ENCODE assay signal across 8 cellular contexts in the genomic region with DNA sequence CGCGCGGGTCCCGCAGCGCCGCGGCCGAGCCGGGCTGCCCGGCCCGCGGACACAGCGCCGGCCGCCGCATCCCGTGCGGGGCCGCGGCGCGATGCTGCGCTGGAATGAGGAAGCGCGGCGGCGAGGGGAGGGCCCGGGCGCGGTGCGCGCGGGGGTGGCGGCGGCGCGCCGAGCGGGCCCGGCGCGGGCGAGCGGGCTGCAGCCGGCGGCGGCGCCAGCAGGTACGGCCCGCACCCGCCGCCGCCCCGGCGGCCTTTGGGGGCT. TPM values are rescaled to one million over a fixed set of nuclear protein-coding genes. Genes with fewer than 3 reads are reported as not detected.
DNase-seq lines count a peak whose midpoint lies in the region; ATAC-seq, FAIRE-seq and TF ChIP-seq lines count a peak whose summit lies in the region.

No MANE protein-coding gene starts in this region.

- peaks cover 31 to 39% of the 10 kb centered on the region in 2 donors for H3K36me3 Mint-ChIP-seq in activated T-cell treated with anti-CD3 and anti-CD28 coated beads, Interleukin-2, amount 50 U/mL, for 72 hours (ENCODE audit: insufficient read depth in 2 of 2)
- peaks cover 4 to 41% (median 33%) of the 10 kb centered on the region in 5 donors for H3K36me3 Mint-ChIP-seq in naive thymus-derived CD4-positive, alpha-beta T cell

- no peak overlapping the region for H3K27ac Mint-ChIP-seq in activated T-cell treated with anti-CD3 and anti-CD28 coated beads, Interleukin-2, amount 50 U/mL, for 72 hours
- no peak overlapping the region for H3K27ac Mint-ChIP-seq in naive thymus-derived CD4-positive, alpha-beta T cell

- H3K27me3 Mint-ChIP-seq in activated T-cell treated with anti-CD3 and anti-CD28 coated beads, Interleukin-2, amount 50 U/mL, for 72 hours (ENCODE audit: low read depth): no peaks in the 10 kb centered on the region
- peaks cover 0 to 3% (median 0%) of the 10 kb centered on the region in 5 donors for H3K27me3 Mint-ChIP-seq in naive thymus-derived CD4-positive, alpha-beta T cell

- TF ChIP-seq EP300 in GM12878 (IDR thresholded peaks at IDR 0.05; ENCODE audit: borderline replicate concordance in 1 of 2, control insufficient read depth in 1 of 2, low read depth in 2 of 2, low read length in 2 of 2): no peak

- POLR2A ChIA-PET in GM12878 (lab: Charles Lee): interaction anchor here (1.2 to 3.7 kb wide), 2 partner anchors 12 to 22 kb away, joined by 4 to 24 read pairs; no protein-coding TSS in a partner anchor
- POLR2A ChIA-PET in naive thymus-derived CD4-positive, alpha-beta T cell (lab: Charles Lee): interaction anchor here (1.3 to 44.3 kb wide), 8 partner anchors 9 to 115 kb away, joined by 3 to 2368 read pairs (median 212); no protein-coding TSS in a partner anchor

- no peak for TF ChIP-seq CTCF in GM12878 (IDR thresholded peaks at IDR 0.05 in 2 of 3, conservative IDR thresholded peaks at IDR 0.05 in 1 of 3; ENCODE audit: control insufficient read depth in 2 of 3, extremely low read depth in 1 of 3, insufficient read depth in 1 of 3, low read depth in 3 of 3, low read length in 3 of 3)

- peak overlapping the region; percentile 50; the same call in 1 of the 2 replicates for H3K9ac ChIP-seq in GM12878 (ENCODE audit: control insufficient read depth, insufficient read depth, low read length)

- H3K4me3 ChIP-seq in GM12878: peak overlapping the region; percentile 79; the same call in 1 of the 2 replicates
- peak overlapping the region; percentile 84 for H3K4me3 ChIP-seq in naive thymus-derived CD4-positive, alpha-beta T cell (ENCODE audit: low read length)

- H3K9me3 Mint-ChIP-seq in activated T-cell treated with anti-CD3 and anti-CD28 coated beads, Interleukin-2, amount 50 U/mL, for 72 hours: no peaks in the 10 kb centered on the region
- peaks cover 0 to 4% (median 0%) of the 10 kb centered on the region in 11 donors for H3K9me3 Mint-ChIP-seq in naive thymus-derived CD4-positive, alpha-beta T cell

- peaks cover 61% of the 10 kb centered on the region for H3K4me1 Mint-ChIP-seq in activated T-cell treated with anti-CD3 and anti-CD28 coated beads, Interleukin-2, amount 50 U/mL, for 72 hours (ENCODE audit: low read depth)
- peaks cover 33 to 53% (median 52%) of the 10 kb centered on the region in 7 donors for H3K4me1 Mint-ChIP-seq in naive thymus-derived CD4-positive, alpha-beta T cell

- CTCF ChIA-PET in GM12878 (lab: Yijun Ruan, JAX): interaction anchor here (14.5 kb wide), 1 partner anchor 33 kb away, joined by 250 read pairs; no protein-coding TSS in a partner anchor
- CTCF ChIA-PET in naive thymus-derived CD4-positive, alpha-beta T cell (lab: Charles Lee): interaction anchor here (1.8 to 13.1 kb wide), 2 partner anchors 61 to 97 kb away, joined by 16 to 210 read pairs; no protein-coding TSS in a partner anchor

- H3K4me3 Mint-ChIP-seq in activated T-cell treated with anti-CD3 and anti-CD28 coated beads, Interleukin-2, amount 50 U/mL, for 72 hours: peak overlapping the region in 1 of 2 donors; percentile 32
- peak overlapping the region in 1 of 10 donors; percentile 97 for H3K4me3 Mint-ChIP-seq in naive thymus-derived CD4-positive, alpha-beta T cell

- peak; percentile 48 to 49 for ATAC-seq in activated T-cell treated with anti-CD3 and anti-CD28 coated beads, Interleukin-2, amount 50 U/mL, for 72 hours (replicated peaks in 1 of 2)
- ATAC-seq in HG03108 (IDR thresholded peaks at IDR 0.05; ENCODE audit: unreplicated experiment): peak; percentile 14
- peak; percentile 1; the same call in 1 of the 3 replicates for ATAC-seq in GM12878
- peak; percentile 58 for ATAC-seq in naive thymus-derived CD4-positive, alpha-beta T cell

- H3K4me1 ChIP-seq in GM12878 (ENCODE audit: control insufficient read depth, insufficient read depth, low read length): peaks cover 10% of the 10 kb centered on the region
- H3K4me1 ChIP-seq in naive thymus-derived CD4-positive, alpha-beta T cell (ENCODE audit: control insufficient read depth in 2 of 2, insufficient read depth in 2 of 2, low read length in 2 of 2): peaks cover 13 to 33% of the 10 kb centered on the region in 2 donors

- no peaks in the 10 kb centered on the region for H3K27me3 ChIP-seq in GM12878 (replicated peaks in 1 of 2; ENCODE audit: control insufficient read depth in 2 of 2, insufficient read depth in 2 of 2, low read length in 1 of 2)
- no peaks in the 10 kb centered on the region for H3K27me3 ChIP-seq in naive thymus-derived CD4-positive, alpha-beta T cell (ENCODE audit: control insufficient read depth in 2 of 2, insufficient read depth in 2 of 2, low read length in 2 of 2)

- H3K9me3 ChIP-seq in GM12878 (replicated peaks; ENCODE audit: control insufficient read depth, insufficient read depth, low read length): no peaks in the 10 kb centered on the region
- H3K9me3 ChIP-seq in naive thymus-derived CD4-positive, alpha-beta T cell (ENCODE audit: control insufficient read depth in 2 of 3, low read length in 3 of 3): no peaks in the 10 kb centered on the region

- DNase-seq in activated T-cell treated with anti-CD3 and anti-CD28 coated beads, Interleukin-2, amount 50 U/mL, for 72 hours: peak in 1 of 2 donors; percentile 60
- no peak for DNase-seq in activated T-cell treated with anti-CD3 and anti-CD28 coated beads, Interleukin-2, amount 50 U/mL, for 1 hour
- DNase-seq in GM12878 (ENCODE audit: low read depth, low spot score) (no peak), NCI-H2029 (lab: John Stamatoyannopoulos, UW) (no peak), occipital lobe (lab: John Stamatoyannopoulos, UW) (no peak), SHP77 treated with DMSO at 0.1 percent for 48 hours (lab: John Stamatoyannopoulos, UW) (no peak)
- DNase-seq in naive thymus-derived CD4-positive, alpha-beta T cell: peak in 1 of 9 donors; percentile 54

- no peaks in the 10 kb centered on the region for H4K20me1 ChIP-seq in GM12878 (ENCODE audit: control insufficient read depth, insufficient read depth)

- SMC1A ChIA-PET in GM12878 (lab: Charles Lee; ENCODE audit: uncharacterized antibody, unreplicated experiment): no interaction called here

- peak overlapping the region; percentile 62; the same call in 1 of the 2 replicates for H3K4me2 ChIP-seq in GM12878 (ENCODE audit: control insufficient read depth, insufficient read depth)

- peaks cover 44% of the 10 kb centered on the region for H3K79me2 ChIP-seq in GM12878 (ENCODE audit: control insufficient read depth, insufficient read depth, low read length)

- in situ Hi-C loops in GM12878 (cut with MboI): no loop called here

- no peak for TF ChIP-seq POLR2A in GM12878 (IDR thresholded peaks at IDR 0.05; ENCODE audit: low read depth, low read length)

- H3K27ac ChIP-seq in GM12878 (ENCODE audit: control insufficient read depth, insufficient read depth): no peak overlapping the region
- H3K27ac ChIP-seq in naive thymus-derived CD4-positive, alpha-beta T cell (ENCODE audit: low read depth, low read length): peak overlapping the region; percentile 90

- 10% methylated on average over 2 of the region's 55 CpGs for WGBS in GM12878 (ENCODE audit: insufficient coverage, insufficient replicate concordance, low lambda C conversion rate, missing lambda C conversion rate)

- no TSS peak for BruUV-seq in GM12878 (replicated peaks; lab: Mats Ljungman, UMichigan)

- peak overlapping the region; percentile 77; the same call in 1 of the 2 replicates for H2AFZ ChIP-seq in GM12878 (ENCODE audit: control insufficient read depth, low read depth, low read length)

- H3K36me3 ChIP-seq in GM12878 (ENCODE audit: control insufficient read depth in 2 of 2, insufficient read depth in 2 of 2, low read length in 1 of 2): no peaks in the 10 kb centered on the region
- H3K36me3 ChIP-seq in naive thymus-derived CD4-positive, alpha-beta T cell (ENCODE audit: control insufficient read depth in 2 of 3, insufficient read depth in 3 of 3, low read length in 3 of 3): peaks cover 0 to 14% (median 0%) of the 10 kb centered on the region in 3 experiments

- no peak for FAIRE-seq in GM12878 (lab: Jason Lieb, UNC)

- RAD21 ChIA-PET in GM12878 (lab: Charles Lee; ENCODE audit: unreplicated experiment): interaction anchor here (1.8 to 13.0 kb wide), 4 partner anchors 10 to 64 kb away, joined by 11 to 293 read pairs (median 23); no protein-coding TSS in a partner anchor

- TF ChIP-seq RAD21 in GM12878 (IDR thresholded peaks at IDR 0.05; ENCODE audit: insufficient read depth, low read depth, low read length): no peak

- intact Hi-C loops in GM12878 (cut with micrococcal nuclease; ENCODE audit: unreplicated experiment): loop anchor here (2.0 kb wide), 1 partner anchor 161 kb away; no protein-coding TSS in a partner anchor
- intact Hi-C loops in naive thymus-derived CD4-positive, alpha-beta T cell (cut with micrococcal nuclease): loop anchor here (1.0 to 2.0 kb wide), 3 partner anchors 15 to 75 kb away; no protein-coding TSS in a partner anchor

TF ChIP-seq in GM12878, 131 proteins besides CTCF, POLR2A, EP300 and RAD21 (continues in another document):
- TF ChIP-seq SPI1 (IDR thresholded peaks at IDR 0.05; ENCODE audit: borderline replicate concordance, insufficient read depth, low read depth, low read length): peak; percentile 53; the same call in 1 of the 2 replicates

RNA-seq across cellular contexts. Expression of a gene that starts 0.7 kb away (rescaled TPM):
- 100 to 1,000 TPM; 427 to 504 TPM for total RNA-seq in activated T-cell treated with anti-CD3 and anti-CD28 coated beads, Interleukin-2, amount 50 U/mL, for 72 hours
- total RNA-seq in GM12878 (2013; cell fraction: nucleolus; rRNA removed): 250 and 261 TPM in 2 replicates
- 101 and 104 TPM in 2 replicates for total RNA-seq in GM12878 (2014; rRNA removed)
- 69.5 and 70.2 TPM in 2 replicates for total RNA-seq in GM12878 (2014; rRNA removed; fragmentation: Illumina TruSeq; extraction: Trizol)
- 125 and 131 TPM in 2 replicates for total RNA-seq in GM12878 (2021)
- polyA plus RNA-seq in GM12878 (2011; ENCODE audit: low read depth): 23.9 TPM
- 58.5 and 61.7 TPM in 2 replicates for polyA plus RNA-seq in GM12878 (2011; rRNA removed)
- polyA plus RNA-seq in GM12878 (2011; cell fraction: cytosol; rRNA removed): 60.4 and 68.7 TPM in 2 replicates
- 76.4 and 80.1 TPM in 2 replicates for polyA plus RNA-seq in GM12878 (2011; cell fraction: nucleus; rRNA removed)
- 30.9 and 31.5 TPM in 2 replicates for polyA plus RNA-seq in GM12878 (2012)
- polyA plus RNA-seq in GM12878 (2014; fragmentation: Illumina TruSeq; extraction: Trizol): 73.0 and 73.8 TPM in 2 replicates
- polyA plus RNA-seq in GM12878 (2014; fragmentation: Nextera tagmentation; extraction: Ambion mirVana): 10 to 100 TPM; 27.2 to 29.8 TPM
- 60.3 and 64.2 TPM in 2 replicates for polyA plus RNA-seq in GM12878 (2014; rRNA removed)
- polyA plus RNA-seq in GM12878 (2016; fragmentation: Nextera tagmentation; extraction: Ambion mirVana): 10 to 100 TPM; 82.5 to 95.3 TPM
- 133 and 138 TPM in 2 replicates for polyA minus RNA-seq in GM12878 (2011; rRNA and poly(A)+ RNA removed)
- 59.5 and 62.5 TPM in 2 replicates for polyA minus RNA-seq in GM12878 (2011; cell fraction: cytosol; rRNA and poly(A)+ RNA removed)
- polyA minus RNA-seq in GM12878 (2011; cell fraction: nucleus; rRNA and poly(A)+ RNA removed): 108 and 193 TPM in 2 replicates
- total RNA-seq in naive thymus-derived CD4-positive, alpha-beta T cell: 100 to 1,000 TPM; 388 to 548 (median 463) TPM
- 100 to 1,000 TPM; 258 to 318 TPM for polyA plus RNA-seq in naive thymus-derived CD4-positive, alpha-beta T cell
- total RNA-seq in occipital lobe: 2.3 TPM

Comparison
In these comparisons a context has a peak if more than half of its experiments do, and no peak if none do; other contexts are left out.
1. ATAC-seq: peak in every context shown above with its lines; median percentile 58 in naive thymus-derived CD4-positive, alpha-beta T cell; 48 in activated T-cell treated with anti-CD3 and anti-CD28 coated beads, Interleukin-2, amount 50 U/mL, for 72 hours; 14 in HG03108; 1 in GM12878.
2. RNA of a gene that starts 0.7 kb away (total RNA-seq): 427 to 504 TPM in activated T-cell treated with anti-CD3 and anti-CD28 coated beads, Interleukin-2, amount 50 U/mL, for 72 hours, 388 to 548 TPM in naive thymus-derived CD4-positive, alpha-beta T cell and 69.5 to 261 TPM in GM12878; 2.3 TPM in occipital lobe (single experiment); every median in the first group is over 10 times any median in the second.